ENCODE assay signal across 22 cellular contexts in genomic region chr16:5776876-5777275, GRCh38.
"Had no signal": no experiment of that assay in that cellular context is flagged by ENCODE, and none has a peak within 500 bp of the region (broad histone marks: within the 10 kb centered on the region; RNA-seq: fewer than 3 reads in every experiment).

No MANE protein-coding gene starts in this region.

- DNase-seq: cortex of kidney; dorsolateral prefrontal cortex; effector CD8-positive, alpha-beta T cell; gastrocnemius medialis; heart right ventricle; hypothalamus; kidney glomerular epithelial cell; natural killer cell; posterior cingulate gyrus; sigmoid colon; stimulated activated CD4-positive, alpha-beta T cell treated with anti-CD3 and anti-CD28 coated beads, Interleukin-2, amount 100 ng/mL, for 24 hours; stimulated activated CD4-positive, alpha-beta T cell treated with anti-CD3 and anti-CD28 coated beads, Interleukin-4, amount 100 ng/mL, for 4 hours; stimulated activated naive CD4-positive, alpha-beta T cell; trophoblast cell had no signal

- FAIRE-seq: islet of Langerhans had no signal

- H3K4me1 ChIP-seq: esophagus muscularis mucosa, gastrocnemius medialis, heart right ventricle, right atrium auricular region, sigmoid colon had no signal

- ATAC-seq: gastrocnemius medialis, heart right ventricle, left lobe of liver, natural killer cell had no signal

- H3K9me3 ChIP-seq: esophagus muscularis mucosa, gastrocnemius medialis, right atrium auricular region had no signal

- H3K9me3 Mint-ChIP-seq: mesothelial cell of epicardium, natural killer cell, neural crest cell had no signal

- H3K4me3 Mint-ChIP-seq: mesothelial cell of epicardium, natural killer cell, neural crest cell had no signal

- H3K4me3 ChIP-seq: dorsolateral prefrontal cortex, esophagus muscularis mucosa, gastrocnemius medialis, heart right ventricle, right atrium auricular region, sigmoid colon, skin epidermis had no signal

- H3K27ac Mint-ChIP-seq: mesothelial cell of epicardium, natural killer cell had no signal

- H3K36me3 ChIP-seq: esophagus muscularis mucosa, gastrocnemius medialis, heart right ventricle, right atrium auricular region, sigmoid colon had no signal

- H3K4me1 Mint-ChIP-seq: mesothelial cell of epicardium, natural killer cell, neural crest cell had no signal

- H3K27me3 ChIP-seq: dorsolateral prefrontal cortex, esophagus muscularis mucosa, gastrocnemius medialis, heart right ventricle, right atrium auricular region, sigmoid colon had no signal

- H3K27ac ChIP-seq: dorsolateral prefrontal cortex, epithelial cell of prostate, esophagus muscularis mucosa, gastrocnemius medialis, heart right ventricle, right atrium auricular region, sigmoid colon, skin epidermis had no signal

- H3K36me3 Mint-ChIP-seq: mesothelial cell of epicardium, natural killer cell had no signal
